1 cellular context compared by ENCODE assay signal in genomic region chr17:75060434-75061054, GRCh38.
TF ChIP-seq lines count a peak whose summit lies in the region.

No MANE protein-coding gene starts in this region.

TF ChIP-seq in IMR-90, 13 proteins besides CTCF, POLR2A, EP300 and RAD21:
- TF ChIP-seq, protein P1, sequence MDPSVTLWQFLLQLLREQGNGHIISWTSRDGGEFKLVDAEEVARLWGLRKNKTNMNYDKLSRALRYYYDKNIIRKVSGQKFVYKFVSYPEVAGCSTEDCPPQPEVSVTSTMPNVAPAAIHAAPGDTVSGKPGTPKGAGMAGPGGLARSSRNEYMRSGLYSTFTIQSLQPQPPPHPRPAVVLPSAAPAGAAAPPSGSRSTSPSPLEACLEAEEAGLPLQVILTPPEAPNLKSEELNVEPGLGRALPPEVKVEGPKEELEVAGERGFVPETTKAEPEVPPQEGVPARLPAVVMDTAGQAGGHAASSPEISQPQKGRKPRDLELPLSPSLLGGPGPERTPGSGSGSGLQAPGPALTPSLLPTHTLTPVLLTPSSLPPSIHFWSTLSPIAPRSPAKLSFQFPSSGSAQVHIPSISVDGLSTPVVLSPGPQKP (IDR thresholded peaks at IDR 0.05; ENCODE audit: borderline replicate concordance, low read depth, low read length) = no peak
- TF ChIP-seq RCOR1 (IDR thresholded peaks at IDR 0.05; ENCODE audit: insufficient replicate concordance, low read length) = no peak
- TF ChIP-seq RFX5 (IDR thresholded peaks at IDR 0.05; ENCODE audit: low read depth, low read length) = no peak
- TF ChIP-seq BHLHE40 (IDR thresholded peaks at IDR 0.05; ENCODE audit: low read depth, low read length) = no peak
- no peak for TF ChIP-seq MAZ (IDR thresholded peaks at IDR 0.05; ENCODE audit: borderline replicate concordance, low read depth, low read length)
- no peak for TF ChIP-seq CHD1 (IDR thresholded peaks at IDR 0.05; ENCODE audit: low read depth, low read length)
